Comparison of ENCODE assay signal across 8 cellular contexts in the genomic region with DNA sequence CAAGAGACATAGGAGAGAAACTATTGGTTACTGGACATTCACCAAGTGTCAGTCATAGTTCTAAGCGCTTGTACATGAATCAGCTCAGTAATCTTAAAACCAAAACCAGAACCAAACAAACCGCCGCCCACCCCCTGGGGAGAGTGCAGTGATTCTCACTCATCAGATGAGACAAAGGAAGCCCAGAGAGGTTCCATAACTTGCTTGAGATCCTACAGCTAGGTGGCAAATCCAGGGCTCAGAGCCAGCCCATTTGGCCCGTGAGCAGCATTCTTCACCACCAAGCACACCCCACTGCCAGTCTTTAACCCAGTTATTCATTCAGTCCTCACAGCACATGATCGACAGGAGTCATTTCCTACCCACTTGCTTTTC. TPM values are rescaled to one million over a fixed set of nuclear protein-coding genes. Genes with fewer than 3 reads are reported as not detected.
DNase-seq lines count a peak whose midpoint lies in the region; TF ChIP-seq lines count a peak whose summit lies in the region.

No MANE protein-coding gene starts in this region.

- H3K9ac ChIP-seq in endodermal cell (ENCODE audit: extremely low read depth, low read length, poor library complexity, severe bottlenecking): no peak overlapping the region
- no peak overlapping the region for H3K9ac ChIP-seq in neural cell (ENCODE audit: low read length)

- TF ChIP-seq CTCF in GM13977 (IDR thresholded peaks at IDR 0.05; ENCODE audit: extremely low read depth, insufficient read depth, missing control alignments): no peak
- TF ChIP-seq CTCF in endodermal cell (conservative IDR thresholded peaks at IDR 0.05): no peak
- TF ChIP-seq CTCF in neural cell (IDR thresholded peaks at IDR 0.05; ENCODE audit: poor library complexity, severe bottlenecking): no peak

- H3K4me3 Mint-ChIP-seq in activated CD4-positive, alpha-beta memory T cell treated with anti-CD3 and anti-CD28 coated beads for 36 hours: peak overlapping the region; percentile 76
- peak overlapping the region; percentile 62 for H3K4me3 Mint-ChIP-seq in endodermal cell

- 84 to 86% methylated on average over 2 to 5 of the region's 5 CpGs for WGBS in endodermal cell (ENCODE audit: insufficient coverage in 1 of 2, insufficient read length in 1 of 2), 2 experiments

- no peak overlapping the region for H3K4me2 ChIP-seq in neural cell (ENCODE audit: low read length)

- H3K27me3 ChIP-seq in endodermal cell (ENCODE audit: control insufficient read depth, insufficient read depth, low read length, poor library complexity, severe bottlenecking) (no peaks in the 10 kb centered on the region), neural cell (ENCODE audit: insufficient read depth, low read depth, low read length) (no peaks in the 10 kb centered on the region)

- no peaks in the 10 kb centered on the region for H3K36me3 ChIP-seq in KOPT-K1 (ENCODE audit: insufficient read depth, low read length)
- no peaks in the 10 kb centered on the region for H3K36me3 ChIP-seq in endodermal cell (ENCODE audit: control insufficient read depth, insufficient read depth, low read length)
- no peaks in the 10 kb centered on the region for H3K36me3 ChIP-seq in neural cell (ENCODE audit: insufficient read depth, low read length)

- no peaks in the 10 kb centered on the region for H3K36me3 Mint-ChIP-seq in activated CD4-positive, alpha-beta memory T cell treated with anti-CD3 and anti-CD28 coated beads for 36 hours
- H3K36me3 Mint-ChIP-seq in endodermal cell (ENCODE audit: low read depth): peaks cover 4% of the 10 kb centered on the region

- no peak overlapping the region for H2AFZ ChIP-seq in neural cell (ENCODE audit: low read depth, low read length)

- in situ Hi-C loops in GM13977 (cut with MboI; ENCODE audit: low pct_unique_long_range_greater_than_20kb, low sequenced_read_pairs, unreplicated experiment): no loop called here

- peak overlapping the region; percentile 85 for H3K27ac Mint-ChIP-seq in activated CD4-positive, alpha-beta memory T cell treated with anti-CD3 and anti-CD28 coated beads for 36 hours
- H3K27ac Mint-ChIP-seq in endodermal cell: peak overlapping the region; percentile 39

- POLR2A ChIA-PET in activated CD4-positive, alpha-beta memory T cell treated with anti-CD3 and anti-CD28 coated beads for 36 hours (lab: Charles Lee): interaction anchor here (0.6 to 1.8 kb wide), 8 partner anchors 23 to 134 kb away, joined by 3 to 10 read pairs (median 4); no protein-coding TSS in a partner anchor

- no peaks in the 10 kb centered on the region for H3F3A ChIP-seq in neural cell (ENCODE audit: insufficient read depth, low read length, poor library complexity, severe bottlenecking)

- intact Hi-C loops in activated CD4-positive, alpha-beta memory T cell treated with anti-CD3 and anti-CD28 coated beads for 36 hours (cut with micrococcal nuclease): loop anchor here (1.0 to 2.0 kb wide), 8 partner anchors 21 to 136 kb away; a partner anchor contains a TSS

- peaks cover 25% of the 10 kb centered on the region for H3K4me1 Mint-ChIP-seq in activated CD4-positive, alpha-beta memory T cell treated with anti-CD3 and anti-CD28 coated beads for 36 hours (ENCODE audit: low read depth)
- peaks cover 5% of the 10 kb centered on the region for H3K4me1 Mint-ChIP-seq in endodermal cell

- CTCF ChIA-PET in activated CD4-positive, alpha-beta memory T cell treated with anti-CD3 and anti-CD28 coated beads for 36 hours (lab: Charles Lee): interaction anchor here (0.7 to 3.0 kb wide), 43 partner anchors 11 to 319 kb away, joined by 3 to 26 read pairs (median 6); a partner anchor contains a TSS

- no peaks in the 10 kb centered on the region for H3K9me3 ChIP-seq in KOPT-K1 (ENCODE audit: insufficient read depth, low read length, poor library complexity, severe bottlenecking)
- no peaks in the 10 kb centered on the region for H3K9me3 ChIP-seq in endodermal cell (ENCODE audit: control insufficient read depth, low read length)
- no peaks in the 10 kb centered on the region for H3K9me3 ChIP-seq in neural cell (ENCODE audit: low read length)

- H4K20me1 ChIP-seq in neural cell (ENCODE audit: insufficient read depth): no peaks in the 10 kb centered on the region

- no peak for TF ChIP-seq EP300 in neural cell (conservative IDR thresholded peaks at IDR 0.05; ENCODE audit: poor library complexity, severe bottlenecking)

- H3K79me2 ChIP-seq in neural cell (replicated peaks; ENCODE audit: insufficient read depth, low read length): no peaks in the 10 kb centered on the region

- H3K4me3 ChIP-seq in endodermal cell (ENCODE audit: low read length): peak overlapping the region; percentile 33
- peak overlapping the region; percentile 54 for H3K4me3 ChIP-seq in neural cell (ENCODE audit: low read length)

- DNase-seq in GM13977 (ENCODE audit: low spot score): peak; percentile 90
- DNase-seq in GOT3 (lab: John Stamatoyannopoulos, UW): peak; percentile 35
- peak; percentile 95 for DNase-seq in activated CD4-positive, alpha-beta memory T cell treated with anti-CD3 and anti-CD28 coated beads for 36 hours
- peak; percentile 75 for DNase-seq in endodermal cell
- peak; percentile 92 for DNase-seq in stromal cell of bone marrow (ENCODE audit: low read depth)
- DNase-seq in SKM-1 (lab: John Stamatoyannopoulos, UW; ENCODE audit: unreplicated experiment): no peak

- no peaks in the 10 kb centered on the region for H3K27me3 Mint-ChIP-seq in activated CD4-positive, alpha-beta memory T cell treated with anti-CD3 and anti-CD28 coated beads for 36 hours
- no peaks in the 10 kb centered on the region for H3K27me3 Mint-ChIP-seq in endodermal cell (ENCODE audit: insufficient read depth)

- no peaks in the 10 kb centered on the region for H3K9me2 ChIP-seq in neural cell (ENCODE audit: insufficient read depth, low read length)

- no peak for TF ChIP-seq RAD21 in neural cell (conservative IDR thresholded peaks at IDR 0.05)

- H3K27ac ChIP-seq in KOPT-K1 (ENCODE audit: low read depth, low read length, poor library complexity, severe bottlenecking) (peak overlapping the region; percentile 53), endodermal cell (ENCODE audit: low read depth, low read length) (no peak overlapping the region), neural cell (ENCODE audit: low read length) (no peak overlapping the region)

- no peaks in the 10 kb centered on the region for H3K4me1 ChIP-seq in endodermal cell (ENCODE audit: control insufficient read depth, insufficient read depth, low read length)

- H3K9me3 Mint-ChIP-seq in activated CD4-positive, alpha-beta memory T cell treated with anti-CD3 and anti-CD28 coated beads for 36 hours: no peaks in the 10 kb centered on the region
- H3K9me3 Mint-ChIP-seq in endodermal cell: no peaks in the 10 kb centered on the region

TF ChIP-seq in neural cell, 6 proteins besides CTCF, POLR2A, EP300 and RAD21:
- TF ChIP-seq, protein P1, sequence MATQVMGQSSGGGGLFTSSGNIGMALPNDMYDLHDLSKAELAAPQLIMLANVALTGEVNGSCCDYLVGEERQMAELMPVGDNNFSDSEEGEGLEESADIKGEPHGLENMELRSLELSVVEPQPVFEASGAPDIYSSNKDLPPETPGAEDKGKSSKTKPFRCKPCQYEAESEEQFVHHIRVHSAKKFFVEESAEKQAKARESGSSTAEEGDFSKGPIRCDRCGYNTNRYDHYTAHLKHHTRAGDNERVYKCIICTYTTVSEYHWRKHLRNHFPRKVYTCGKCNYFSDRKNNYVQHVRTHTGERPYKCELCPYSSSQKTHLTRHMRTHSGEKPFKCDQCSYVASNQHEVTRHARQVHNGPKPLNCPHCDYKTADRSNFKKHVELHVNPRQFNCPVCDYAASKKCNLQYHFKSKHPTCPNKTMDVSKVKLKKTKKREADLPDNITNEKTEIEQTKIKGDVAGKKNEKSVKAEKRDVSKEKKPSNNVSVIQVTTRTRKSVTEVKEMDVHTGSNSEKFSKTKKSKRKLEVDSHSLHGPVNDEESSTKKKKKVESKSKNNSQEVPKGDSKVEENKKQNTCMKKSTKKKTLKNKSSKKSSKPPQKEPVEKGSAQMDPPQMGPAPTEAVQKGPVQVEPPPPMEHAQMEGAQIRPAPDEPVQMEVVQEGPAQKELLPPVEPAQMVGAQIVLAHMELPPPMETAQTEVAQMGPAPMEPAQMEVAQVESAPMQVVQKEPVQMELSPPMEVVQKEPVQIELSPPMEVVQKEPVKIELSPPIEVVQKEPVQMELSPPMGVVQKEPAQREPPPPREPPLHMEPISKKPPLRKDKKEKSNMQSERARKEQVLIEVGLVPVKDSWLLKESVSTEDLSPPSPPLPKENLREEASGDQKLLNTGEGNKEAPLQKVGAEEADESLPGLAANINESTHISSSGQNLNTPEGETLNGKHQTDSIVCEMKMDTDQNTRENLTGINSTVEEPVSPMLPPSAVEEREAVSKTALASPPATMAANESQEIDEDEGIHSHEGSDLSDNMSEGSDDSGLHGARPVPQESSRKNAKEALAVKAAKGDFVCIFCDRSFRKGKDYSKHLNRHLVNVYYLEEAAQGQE (IDR thresholded peaks at IDR 0.05; ENCODE audit: borderline replicate concordance): no peak
- TF ChIP-seq MXI1 (conservative IDR thresholded peaks at IDR 0.05; ENCODE audit: poor library complexity, severe bottlenecking): no peak
- TF ChIP-seq SMC3 (conservative IDR thresholded peaks at IDR 0.05; ENCODE audit: poor library complexity): no peak
- no peak for TF ChIP-seq EZH2 (IDR thresholded peaks at IDR 0.05; ENCODE audit: borderline replicate concordance, insufficient read depth, low read length, poor library complexity, severe bottlenecking)
- no peak for TF ChIP-seq POLR2AphosphoS5 (IDR thresholded peaks at IDR 0.05)
- TF ChIP-seq TAF1 (IDR thresholded peaks at IDR 0.05; ENCODE audit: low read depth): no peak

RNA-seq across cellular contexts. Expression of a gene that starts 37.2 kb away (rescaled TPM):
- total RNA-seq in activated CD4-positive, alpha-beta memory T cell treated with anti-CD3 and anti-CD28 coated beads for 36 hours: 1 to 10 TPM; 6.4 to 8.7 TPM
- total RNA-seq in endodermal cell: 10 to 100 TPM; 11.1 to 14.7 TPM
- polyA plus RNA-seq in endodermal cell (2013, experiment 1 of 2): 8.6 TPM
- 8.1 TPM for polyA plus RNA-seq in endodermal cell (2013, experiment 2 of 2)
- polyA plus RNA-seq in neural cell: 6.8 and 8.0 TPM in 2 replicates
- 5.0 and 5.1 TPM in 2 replicates for polyA minus RNA-seq in neural cell

RNA-seq across cellular contexts. Expression of a gene that starts 43.4 kb away (rescaled TPM):
- total RNA-seq in activated CD4-positive, alpha-beta memory T cell treated with anti-CD3 and anti-CD28 coated beads for 36 hours: 10 to 100 TPM; 55.4 to 55.7 TPM
- total RNA-seq in endodermal cell: 10 to 100 TPM; 59.3 to 66.8 TPM
- polyA plus RNA-seq in endodermal cell (2013, experiment 1 of 2): 59.5 TPM
- 61.0 TPM for polyA plus RNA-seq in endodermal cell (2013, experiment 2 of 2)
- polyA plus RNA-seq in neural cell: 47.3 and 58.9 TPM in 2 replicates
- 130 and 154 TPM in 2 replicates for polyA minus RNA-seq in neural cell
